ENCODE assay signal across 15 cellular contexts in genomic region chr5:95590880-95591279, GRCh38. TPM values are rescaled to one million over a fixed set of nuclear protein-coding genes. Genes with fewer than 3 reads are reported as not detected.
DNase-seq lines count a peak whose midpoint lies in the region; ATAC-seq and TF ChIP-seq lines count a peak whose summit lies in the region.
"Had no signal": no experiment of that assay in that cellular context is flagged by ENCODE, and none has a peak within 500 bp of the region (broad histone marks: within the 10 kb centered on the region; RNA-seq: fewer than 3 reads in every experiment).

No MANE protein-coding gene starts in this region.

- intact Hi-C loops in HCT116 (cut with micrococcal nuclease) = no loop called here
- intact Hi-C loops in activated CD4-positive, alpha-beta memory T cell treated with anti-CD3 and anti-CD28 coated beads for 36 hours (cut with micrococcal nuclease) = loop anchor here (1.0 to 10.0 kb wide), 8 partner anchors 24 to 798 kb away; partner anchors contain the start of genes ARSK and RFESD

- H3K9me2 ChIP-seq in HCT116 (ENCODE audit: insufficient read depth) = no peaks in the 10 kb centered on the region

- no peaks in the 10 kb centered on the region for H3K79me2 ChIP-seq in HCT116 (ENCODE audit: insufficient read depth, low read length)

- no peaks in the 10 kb centered on the region for H3K27me3 Mint-ChIP-seq in activated CD4-positive, alpha-beta memory T cell treated with anti-CD3 and anti-CD28 coated beads for 36 hours
- H3K27me3 Mint-ChIP-seq in naive thymus-derived CD8-positive, alpha-beta T cell = no peaks in the 10 kb centered on the region
- H3K27me3 Mint-ChIP-seq: activated B cell treated with CpG ODN at 0.5 μM for 24 hours; CD8-positive, alpha-beta memory T cell had no signal

- no peak for TF ChIP-seq CTCF in HCT116 (IDR thresholded peaks at IDR 0.05 in 2 of 3, conservative IDR thresholded peaks at IDR 0.05 in 1 of 3; ENCODE audit: borderline replicate concordance in 1 of 3, insufficient read depth in 1 of 3, low read depth in 2 of 3, low read length in 2 of 3)
- no peak for TF ChIP-seq CTCF in foreskin keratinocyte (conservative IDR thresholded peaks at IDR 0.05)

- no peaks in the 10 kb centered on the region for H3K36me3 ChIP-seq in HCT116 (ENCODE audit: control insufficient read depth in 1 of 2, insufficient read depth in 2 of 2, low read length in 2 of 2)
- H3K36me3 ChIP-seq: left ventricle myocardium inferior had no signal

- RAD21 ChIA-PET in HCT116 (lab: Charles Lee; ENCODE audit: low non-redundant PET in 1 of 2, low total read pairs in 2 of 2, uncharacterized antibody in 2 of 2, unreplicated experiment in 2 of 2) = no interaction called here

- no peaks in the 10 kb centered on the region for H4K20me1 ChIP-seq in HCT116 (ENCODE audit: insufficient read depth)

- no peak for TF ChIP-seq POLR2A in HCT116 (IDR thresholded peaks at IDR 0.05; ENCODE audit: borderline replicate concordance, extremely low read depth, insufficient read depth, insufficient read length)

- BruUV-seq in HCT116 (replicated peaks; lab: Mats Ljungman, UMichigan) = no TSS peak

- no peaks in the 10 kb centered on the region for H3K9me3 Mint-ChIP-seq in activated CD4-positive, alpha-beta memory T cell treated with anti-CD3 and anti-CD28 coated beads for 36 hours
- no peaks in the 10 kb centered on the region for H3K9me3 Mint-ChIP-seq in naive thymus-derived CD8-positive, alpha-beta T cell
- H3K9me3 Mint-ChIP-seq: activated B cell treated with CpG ODN at 0.5 μM for 24 hours; CD8-positive, alpha-beta memory T cell; neural crest cell had no signal

- no peaks in the 10 kb centered on the region for H3K9me3 ChIP-seq in HCT116 (ENCODE audit: control insufficient read depth in 1 of 2, insufficient read depth in 1 of 2, low read depth in 1 of 2, low read length in 2 of 2)
- H3K9me3 ChIP-seq: left ventricle myocardium inferior had no signal

- H3K27ac ChIP-seq in HCT116 (ENCODE audit: low read depth, low read length) (no peak overlapping the region), foreskin keratinocyte (peak overlapping the region; percentile 52)
- H3K27ac ChIP-seq: left ventricle myocardium inferior had no signal

- peak overlapping the region; percentile 46 for H3K27ac Mint-ChIP-seq in activated CD4-positive, alpha-beta memory T cell treated with anti-CD3 and anti-CD28 coated beads for 36 hours
- H3K27ac Mint-ChIP-seq in naive thymus-derived CD8-positive, alpha-beta T cell = peak overlapping the region in 5 of 10 donors; percentile 1 to 77 (median 22)
- H3K27ac Mint-ChIP-seq: activated B cell treated with CpG ODN at 0.5 μM for 24 hours had no signal

- no peak overlapping the region for H3K4me3 ChIP-seq in HCT116 (replicated peaks in 1 of 2; ENCODE audit: low read depth in 1 of 2, low read length in 2 of 2)
- H3K4me3 ChIP-seq: left ventricle myocardium inferior had no signal

- ATAC-seq in HCT116 = no peak
- ATAC-seq in foreskin keratinocyte = no peak
- no peak for ATAC-seq in naive thymus-derived CD8-positive, alpha-beta T cell

- H3K4me1 ChIP-seq in HCT116 (ENCODE audit: control insufficient read depth in 1 of 2, insufficient read depth in 2 of 2, low read length in 2 of 2) (peaks cover 0 to 20% of the 10 kb centered on the region in 2 experiments; a peak in 2 of 4 replicates), foreskin keratinocyte (peaks cover 20% of the 10 kb centered on the region)

- CTCF ChIA-PET in HCT116 (lab: Charles Lee) = no interaction called here
- CTCF ChIA-PET in activated CD4-positive, alpha-beta memory T cell treated with anti-CD3 and anti-CD28 coated beads for 36 hours (lab: Charles Lee) = no interaction called here

- no peak overlapping the region for H2AFZ ChIP-seq in HCT116 (ENCODE audit: low read depth, low read length, poor library complexity, severe bottlenecking)

- H3K27me3 ChIP-seq in HCT116 (ENCODE audit: insufficient read depth, low read length) = no peaks in the 10 kb centered on the region
- H3K27me3 ChIP-seq in foreskin keratinocyte = no peaks in the 10 kb centered on the region

- no peak overlapping the region for H3K4me3 Mint-ChIP-seq in activated CD4-positive, alpha-beta memory T cell treated with anti-CD3 and anti-CD28 coated beads for 36 hours
- no peak overlapping the region for H3K4me3 Mint-ChIP-seq in naive thymus-derived CD8-positive, alpha-beta T cell
- H3K4me3 Mint-ChIP-seq: activated B cell treated with CpG ODN at 0.5 μM for 24 hours; CD8-positive, alpha-beta memory T cell; neural crest cell had no signal

- DNase-seq in ELR (ENCODE audit: low read depth) (peak; percentile 6), HCT116 (ENCODE audit: low read depth, low spot score) (no peak), foreskin keratinocyte (no peak), NCI-H69 (lab: John Stamatoyannopoulos, UW) (no peak), retina (no peak)
- DNase-seq in activated CD4-positive, alpha-beta memory T cell treated with anti-CD3 and anti-CD28 coated beads for 36 hours = no peak
- no peak for DNase-seq in naive thymus-derived CD8-positive, alpha-beta T cell
- DNase-seq: activated B cell treated with CpG ODN at 0.5 μM for 24 hours; activated effector memory CD4-positive, alpha-beta T cell treated with anti-CD3 and anti-CD28 coated beads, Interleukin-2, amount 50 U/mL, for 16 hours; caudate nucleus; CD8-positive, alpha-beta memory T cell; left ventricle myocardium inferior; NCI-H146; substantia nigra had no signal

- no peak for TF ChIP-seq RAD21 in HCT116 (IDR thresholded peaks at IDR 0.05; ENCODE audit: low read depth)

- H3K4me2 ChIP-seq in HCT116 (ENCODE audit: low read length) = peak overlapping the region; percentile 17

- POLR2A ChIA-PET in HCT116 (lab: Charles Lee) = no interaction called here
- POLR2A ChIA-PET in activated CD4-positive, alpha-beta memory T cell treated with anti-CD3 and anti-CD28 coated beads for 36 hours (lab: Charles Lee) = no interaction called here
- POLR2A ChIA-PET in naive thymus-derived CD8-positive, alpha-beta T cell (lab: Charles Lee) = no interaction called here

- peaks cover 30% of the 10 kb centered on the region for H3K4me1 Mint-ChIP-seq in activated CD4-positive, alpha-beta memory T cell treated with anti-CD3 and anti-CD28 coated beads for 36 hours (ENCODE audit: low read depth)
- peaks cover 10 to 16% (median 14%) of the 10 kb centered on the region in 4 donors for H3K4me1 Mint-ChIP-seq in naive thymus-derived CD8-positive, alpha-beta T cell

- no peaks in the 10 kb centered on the region for H3K36me3 Mint-ChIP-seq in activated CD4-positive, alpha-beta memory T cell treated with anti-CD3 and anti-CD28 coated beads for 36 hours
- peaks cover 0 to 22% (median 7%) of the 10 kb centered on the region in 3 donors for H3K36me3 Mint-ChIP-seq in naive thymus-derived CD8-positive, alpha-beta T cell

- H3K9ac ChIP-seq in HCT116 (ENCODE audit: low read length) = no peak overlapping the region

TF ChIP-seq in HCT116, 20 proteins besides CTCF, POLR2A, EP300 and RAD21:
- TF ChIP-seq CBX3 (IDR thresholded peaks at IDR 0.05; ENCODE audit: low read depth) (no peak), ELF1 (IDR thresholded peaks at IDR 0.05; ENCODE audit: borderline replicate concordance, low read depth) (no peak), SIN3A (IDR thresholded peaks at IDR 0.05; ENCODE audit: low read depth) (no peak), TCF7L2 (IDR thresholded peaks at IDR 0.05; ENCODE audit: borderline replicate concordance, extremely low read depth, insufficient read depth, insufficient read length) (no peak), MAX (IDR thresholded peaks at IDR 0.05) (no peak), EZH2 (IDR thresholded peaks at IDR 0.05) (no peak), POLR2AphosphoS5 (IDR thresholded peaks at IDR 0.05; ENCODE audit: low read depth, low read length) (no peak)
TF ChIP-seq in HCT116: peak in this region for 0.

RNA-seq across cellular contexts. Expression of gene GPR150, which starts 29.0 kb away (rescaled TPM):
- total RNA-seq in HCT116 (2021; ENCODE audit: unreplicated experiment) (not detected), foreskin keratinocyte (0.07 TPM in 1 of 2 replicates, not detected in the other)
- not detected in 2 replicates for polyA plus RNA-seq in HCT116 (2012)
- under 1 TPM; 0.50 to 0.82 TPM for total RNA-seq in activated CD4-positive, alpha-beta memory T cell treated with anti-CD3 and anti-CD28 coated beads for 36 hours
- polyA plus RNA-seq in foreskin keratinocyte = 0.14 and 0.17 TPM in 2 replicates
- total RNA-seq in naive thymus-derived CD8-positive, alpha-beta T cell = 1 to 10 TPM in 1 of 2 experiments, under 1 TPM in 1; 0.91 to 1.6 TPM
- 1 to 10 TPM; 2.1 to 2.3 (median 2.2) TPM for polyA plus RNA-seq in naive thymus-derived CD8-positive, alpha-beta T cell
- total RNA-seq: neural crest cell had no signal

RNA-seq across cellular contexts. Expression of gene ARSK, which starts 36.0 kb away (rescaled TPM):
- total RNA-seq in HCT116 (2021; ENCODE audit: unreplicated experiment) (4.6 TPM), foreskin keratinocyte (6.9 and 8.8 TPM in 2 replicates)
- 2.0 and 2.2 TPM in 2 replicates for polyA plus RNA-seq in HCT116 (2012)
- total RNA-seq in activated CD4-positive, alpha-beta memory T cell treated with anti-CD3 and anti-CD28 coated beads for 36 hours = 1 to 10 TPM; 4.5 to 4.6 TPM
- 3.9 TPM in 2 replicates for polyA plus RNA-seq in foreskin keratinocyte
- total RNA-seq in naive thymus-derived CD8-positive, alpha-beta T cell = 1 to 10 TPM; 7.1 to 7.2 TPM
- polyA plus RNA-seq in naive thymus-derived CD8-positive, alpha-beta T cell = 10 to 100 TPM in 2 of 3 donors, 1 to 10 TPM in 1; 9.0 to 12.9 (median 11.4) TPM

RNA-seq across cellular contexts. Expression of gene SKIC3, which starts 36.1 kb away (rescaled TPM):
- total RNA-seq in HCT116 (2021; ENCODE audit: unreplicated experiment) (35.1 TPM), foreskin keratinocyte (63.5 and 66.3 TPM in 2 replicates)
- 9.8 and 12.4 TPM in 2 replicates for polyA plus RNA-seq in HCT116 (2012)
- total RNA-seq in activated CD4-positive, alpha-beta memory T cell treated with anti-CD3 and anti-CD28 coated beads for 36 hours = 10 to 100 TPM; 74.7 to 78.1 TPM
- polyA plus RNA-seq in foreskin keratinocyte = 10.0 and 12.5 TPM in 2 replicates
- 10 to 100 TPM; 92.1 to 93.5 TPM for total RNA-seq in naive thymus-derived CD8-positive, alpha-beta T cell
- 10 to 100 TPM; 36.7 to 46.1 (median 38.8) TPM for polyA plus RNA-seq in naive thymus-derived CD8-positive, alpha-beta T cell

RNA-seq across cellular contexts. Expression of gene RFESD, which starts 55.7 kb away (rescaled TPM):
- total RNA-seq in HCT116 (2021; ENCODE audit: unreplicated experiment) (4.1 TPM), foreskin keratinocyte (2.4 and 2.6 TPM in 2 replicates)
- 1.5 and 3.4 TPM in 2 replicates for polyA plus RNA-seq in HCT116 (2012)
- total RNA-seq in activated CD4-positive, alpha-beta memory T cell treated with anti-CD3 and anti-CD28 coated beads for 36 hours = 1 to 10 TPM; 6.9 to 8.8 TPM
- 3.1 TPM in 2 replicates for polyA plus RNA-seq in foreskin keratinocyte
- total RNA-seq in naive thymus-derived CD8-positive, alpha-beta T cell = 1 to 10 TPM; 5.6 to 9.3 TPM
- polyA plus RNA-seq in naive thymus-derived CD8-positive, alpha-beta T cell = 10 to 100 TPM in 1 of 3 donors, 1 to 10 TPM in 2; 7.2 to 13.4 (median 9.8) TPM
